ENCODE assay signal across 9 cellular contexts in genomic region chr18:77108001-77108692, GRCh38. TPM values are rescaled to one million over a fixed set of nuclear protein-coding genes. Genes with fewer than 3 reads are reported as not detected.
DNase-seq lines count a peak whose midpoint lies in the region; ATAC-seq and TF ChIP-seq lines count a peak whose summit lies in the region.
"Had no signal": no experiment of that assay in that cellular context is flagged by ENCODE, and none has a peak within 500 bp of the region (broad histone marks: within the 10 kb centered on the region; RNA-seq: fewer than 3 reads in every experiment).

No MANE protein-coding gene starts in this region.

- intact Hi-C loops in mucosa of descending colon (cut with DNase I, micrococcal nuclease), result no loop called here

- no peak for TF ChIP-seq CTCF in mucosa of descending colon (IDR thresholded peaks at IDR 0.05)

- peaks cover 16% of the 10 kb centered on the region for H3K9me3 Mint-ChIP-seq in activated T-cell treated with anti-CD3 and anti-CD28 coated beads, Interleukin-2, amount 50 U/mL, for 24 hours
- no peaks in the 10 kb centered on the region for H3K9me3 Mint-ChIP-seq in central memory CD8-positive, alpha-beta T cell

- peaks cover 82% of the 10 kb centered on the region for H3K36me3 Mint-ChIP-seq in activated T-cell treated with anti-CD3 and anti-CD28 coated beads, Interleukin-2, amount 50 U/mL, for 24 hours (ENCODE audit: low read depth)
- H3K36me3 Mint-ChIP-seq in central memory CD8-positive, alpha-beta T cell (ENCODE audit: insufficient read depth), result peaks cover 44% of the 10 kb centered on the region

- H3K27ac Mint-ChIP-seq in activated T-cell treated with anti-CD3 and anti-CD28 coated beads, Interleukin-2, amount 50 U/mL, for 24 hours, result peak overlapping the region; percentile 89
- peak overlapping the region; percentile 94 for H3K27ac Mint-ChIP-seq in central memory CD8-positive, alpha-beta T cell (ENCODE audit: low read depth)

- H3K36me3 ChIP-seq in mucosa of descending colon (ENCODE audit: low read depth), result no peaks in the 10 kb centered on the region
- H3K36me3 ChIP-seq: cardiac muscle cell had no signal

- DNase-seq in activated T-cell treated with anti-CD3 and anti-CD28 coated beads, Interleukin-2, amount 50 U/mL, for 24 hours, result no peak
- no peak for DNase-seq in activated T-cell treated with anti-CD3 and anti-CD28 coated beads, Interleukin-2, amount 50 U/mL, for 1 hour
- DNase-seq in NCI-H524 treated with DMSO at 0.1 percent for 48 hours (lab: John Stamatoyannopoulos, UW) (peak; percentile 76), mucosa of descending colon (peak in 1 of 3 donors; percentile 64), ureter (ENCODE audit: low spot score) (peak; percentile 59), NCI-H345 (lab: John Stamatoyannopoulos, UW) (no peak)
- DNase-seq in central memory CD8-positive, alpha-beta T cell (ENCODE audit: low spot score in 2 of 2), result no peak

- peaks cover 95% of the 10 kb centered on the region for H3K4me1 Mint-ChIP-seq in activated T-cell treated with anti-CD3 and anti-CD28 coated beads, Interleukin-2, amount 50 U/mL, for 24 hours (ENCODE audit: low read depth)
- peaks cover 97% of the 10 kb centered on the region for H3K4me1 Mint-ChIP-seq in central memory CD8-positive, alpha-beta T cell

- H3K4me3 ChIP-seq in mucosa of descending colon, result no peak overlapping the region
- H3K4me3 ChIP-seq: cardiac muscle cell had no signal

- H3K4me1 ChIP-seq in mucosa of descending colon (ENCODE audit: low read depth), result peaks cover under 1% of the 10 kb centered on the region

- H3K27me3 Mint-ChIP-seq in activated T-cell treated with anti-CD3 and anti-CD28 coated beads, Interleukin-2, amount 50 U/mL, for 24 hours, result no peaks in the 10 kb centered on the region
- H3K27me3 Mint-ChIP-seq in central memory CD8-positive, alpha-beta T cell, result no peaks in the 10 kb centered on the region

- peak overlapping the region; percentile 51 for H3K4me3 Mint-ChIP-seq in activated T-cell treated with anti-CD3 and anti-CD28 coated beads, Interleukin-2, amount 50 U/mL, for 24 hours
- H3K4me3 Mint-ChIP-seq in central memory CD8-positive, alpha-beta T cell, result peak overlapping the region; percentile 63

- ATAC-seq in HG02588 (IDR thresholded peaks at IDR 0.05; ENCODE audit: unreplicated experiment) (peak; percentile 44), mucosa of descending colon (peak; percentile 43)
- peak; percentile 46 for ATAC-seq in central memory CD8-positive, alpha-beta T cell (replicated peaks; ENCODE audit: extremely low read depth, poor library complexity, severe bottlenecking)

- H3K9me3 ChIP-seq in mucosa of descending colon, result no peaks in the 10 kb centered on the region

RNA-seq across cellular contexts. Expression of gene MBP, which starts 24.4 kb away (rescaled TPM):
- 10 to 100 TPM; 37.9 to 48.5 (median 47.4) TPM for total RNA-seq in mucosa of descending colon
- total RNA-seq in ureter, result 78.7 TPM

Comparison
In these comparisons a context has a peak if more than half of its experiments do, and no peak if none do; other contexts are left out.
1. DNase-seq: peak in NCI-H524 treated with DMSO at 0.1 percent for 48 hours (single experiment) and ureter (single experiment); none in activated T-cell treated with anti-CD3 and anti-CD28 coated beads, Interleukin-2, amount 50 U/mL, for 24 hours (single experiment), activated T-cell treated with anti-CD3 and anti-CD28 coated beads, Interleukin-2, amount 50 U/mL, for 1 hour (single experiment), central memory CD8-positive, alpha-beta T cell (0 of 2) and NCI-H345 (single experiment).
2. Peak in every context shown above with its lines, with median percentiles within 50 percentile points of each other: ATAC-seq.